In genomic region chr22:23837911-23838685, GRCh38 we compare ENCODE assay signal across 8 cellular contexts. TPM values are rescaled to one million over a fixed set of nuclear protein-coding genes. Genes with fewer than 3 reads are reported as not detected.
A peak's percentile ranks its signal among the peaks of the same experiment; 100 is the strongest.
DNase-seq lines count a peak whose midpoint lies in the region; ATAC-seq and TF ChIP-seq lines count a peak whose summit lies in the region.

No MANE protein-coding gene starts in this region.

- peaks cover 0 to 2% (median 0%) of the 10 kb centered on the region in 7 donors for H3K9me3 Mint-ChIP-seq in CD4-positive, CD25-positive, alpha-beta regulatory T cell
- H3K9me3 Mint-ChIP-seq in stimulated activated naive CD8-positive, alpha-beta T cell treated with anti-CD3 and anti-CD28 coated beads, Interleukin-15, amount 100 ng/mL, for 72 hours, result no peaks in the 10 kb centered on the region

- no peak for ATAC-seq in CD4-positive, CD25-positive, alpha-beta regulatory T cell (ENCODE audit: low read depth in 2 of 2)
- ATAC-seq in GM21515 (IDR thresholded peaks at IDR 0.05; ENCODE audit: unreplicated experiment) (peak; percentile 5), GM18873 (IDR thresholded peaks at IDR 0.05; ENCODE audit: low FRiP score, unreplicated experiment) (no peak), HG03520 (IDR thresholded peaks at IDR 0.05; ENCODE audit: unreplicated experiment) (no peak)
- ATAC-seq in stimulated activated naive CD8-positive, alpha-beta T cell treated with anti-CD3 and anti-CD28 coated beads, Interleukin-15, amount 100 ng/mL, for 72 hours, result no peak

- peaks cover 4% of the 10 kb centered on the region for H3K36me3 Mint-ChIP-seq in CD4-positive, CD25-positive, alpha-beta regulatory T cell

- peaks cover 16% of the 10 kb centered on the region for H3K4me1 ChIP-seq in CD4-positive, CD25-positive, alpha-beta regulatory T cell (ENCODE audit: control insufficient read depth, insufficient read depth, low read length, poor library complexity, severe bottlenecking)
- peaks cover 0 to 61% of the 10 kb centered on the region in 2 donors for H3K4me1 ChIP-seq in right atrium auricular region

- POLR2A ChIA-PET in RWPE1 (lab: Yijun Ruan, JAX; ENCODE audit: low non-redundant PET), result no interaction called here

- no peaks in the 10 kb centered on the region for H3K27me3 ChIP-seq in CD4-positive, CD25-positive, alpha-beta regulatory T cell (ENCODE audit: control insufficient read depth, insufficient read depth, low read length)
- no peaks in the 10 kb centered on the region for H3K27me3 ChIP-seq in right atrium auricular region

- no peaks in the 10 kb centered on the region for H3K9me3 ChIP-seq in CD4-positive, CD25-positive, alpha-beta regulatory T cell (ENCODE audit: control insufficient read depth in 2 of 2, low read length in 2 of 2)
- H3K9me3 ChIP-seq in right atrium auricular region, result no peaks in the 10 kb centered on the region

- peak overlapping the region; percentile 73 to 94 (median 89) for H3K4me3 Mint-ChIP-seq in CD4-positive, CD25-positive, alpha-beta regulatory T cell
- H3K4me3 Mint-ChIP-seq in stimulated activated naive CD8-positive, alpha-beta T cell treated with anti-CD3 and anti-CD28 coated beads, Interleukin-15, amount 100 ng/mL, for 72 hours, result peak overlapping the region; percentile 96 to 97

- peak overlapping the region; percentile 76 to 98 (median 92) for H3K27ac Mint-ChIP-seq in CD4-positive, CD25-positive, alpha-beta regulatory T cell
- H3K27ac Mint-ChIP-seq in stimulated activated naive CD8-positive, alpha-beta T cell treated with anti-CD3 and anti-CD28 coated beads, Interleukin-15, amount 100 ng/mL, for 72 hours, result peak overlapping the region; percentile 91 to 96

- H3K4me3 ChIP-seq in CD4-positive, CD25-positive, alpha-beta regulatory T cell (ENCODE audit: low read depth, low read length), result peak overlapping the region; percentile 26
- H3K4me3 ChIP-seq in right atrium auricular region, result peak overlapping the region in 1 of 2 donors; percentile 48

- peaks cover 14% of the 10 kb centered on the region for H3K36me3 ChIP-seq in CD4-positive, CD25-positive, alpha-beta regulatory T cell (ENCODE audit: control insufficient read depth, insufficient read depth, low read length)
- peaks cover 8% of the 10 kb centered on the region for H3K36me3 ChIP-seq in right atrium auricular region

- DNase-seq in CD4-positive, CD25-positive, alpha-beta regulatory T cell, result peak in 1 of 3 donors; percentile 24
- no peak for DNase-seq in RWPE1 (ENCODE audit: low spot score)
- DNase-seq in right atrium auricular region (ENCODE audit: low spot score), result no peak
- no peak for DNase-seq in stimulated activated naive CD8-positive, alpha-beta T cell treated with anti-CD3 and anti-CD28 coated beads, Interleukin-15, amount 100 ng/mL, for 72 hours
- DNase-seq in anterior cingulate cortex (lab: John Stamatoyannopoulos, UW), result no peak

- no peak for TF ChIP-seq CTCF in RWPE1 (conservative IDR thresholded peaks at IDR 0.05; ENCODE audit: low read depth)
- no peak for TF ChIP-seq CTCF in right atrium auricular region (IDR thresholded peaks at IDR 0.05)

- H3K27ac ChIP-seq in CD4-positive, CD25-positive, alpha-beta regulatory T cell (ENCODE audit: insufficient read depth, low read length, poor library complexity, severe bottlenecking), result peak overlapping the region; percentile 41
- H3K27ac ChIP-seq in RWPE1, result peak overlapping the region; percentile 66
- peak overlapping the region; percentile 88 to 90 for H3K27ac ChIP-seq in right atrium auricular region

- CTCF ChIA-PET in RWPE1 (lab: Yijun Ruan, JAX), result interaction anchor here (1.3 kb wide), 1 partner anchor 12 kb away, joined by 3 read pairs; no protein-coding TSS in a partner anchor

- peaks cover 6% of the 10 kb centered on the region for H3K27me3 Mint-ChIP-seq in CD4-positive, CD25-positive, alpha-beta regulatory T cell
- H3K27me3 Mint-ChIP-seq in stimulated activated naive CD8-positive, alpha-beta T cell treated with anti-CD3 and anti-CD28 coated beads, Interleukin-15, amount 100 ng/mL, for 72 hours, result peaks cover 7% of the 10 kb centered on the region

- H3K4me1 Mint-ChIP-seq in CD4-positive, CD25-positive, alpha-beta regulatory T cell, result peaks cover 0 to 21% (median 8%) of the 10 kb centered on the region in 4 donors
- peaks cover 28% of the 10 kb centered on the region for H3K4me1 Mint-ChIP-seq in stimulated activated naive CD8-positive, alpha-beta T cell treated with anti-CD3 and anti-CD28 coated beads, Interleukin-15, amount 100 ng/mL, for 72 hours

RNA-seq across cellular contexts. Expression of gene DERL3, which starts 0.7 kb away (rescaled TPM):
- 1.0 TPM for total RNA-seq in CD4-positive, CD25-positive, alpha-beta regulatory T cell
- polyA plus RNA-seq in CD4-positive, CD25-positive, alpha-beta regulatory T cell, result under 1 TPM in 1 of 4 donors, not detected in 3; 0.53 TPM
- total RNA-seq in right atrium auricular region, result 10 to 100 TPM in 1 of 2 donors, 1 to 10 TPM in 1; 4.0 to 10.6 TPM

RNA-seq across cellular contexts. Expression of gene SLC2A11, which starts 19.6 kb away (rescaled TPM):
- 8.6 TPM for total RNA-seq in CD4-positive, CD25-positive, alpha-beta regulatory T cell
- polyA plus RNA-seq in CD4-positive, CD25-positive, alpha-beta regulatory T cell, result 1 to 10 TPM; 2.5 to 4.6 (median 4.1) TPM
- total RNA-seq in right atrium auricular region, result 10 to 100 TPM; 10.6 to 15.5 TPM

RNA-seq across cellular contexts. Expression of gene SMARCB1, which starts 51.3 kb away (rescaled TPM):
- 58.4 TPM for total RNA-seq in CD4-positive, CD25-positive, alpha-beta regulatory T cell
- polyA plus RNA-seq in CD4-positive, CD25-positive, alpha-beta regulatory T cell, result 10 to 100 TPM; 28.3 to 30.8 (median 29.7) TPM
- total RNA-seq in right atrium auricular region, result 10 to 100 TPM; 41.4 to 45.9 TPM

RNA-seq across cellular contexts. Expression of gene MIF, which starts 56.1 kb away (rescaled TPM):
- total RNA-seq in CD4-positive, CD25-positive, alpha-beta regulatory T cell, result 202 TPM
- polyA plus RNA-seq in CD4-positive, CD25-positive, alpha-beta regulatory T cell, result 1,000 to 10,000 TPM; 1,100 to 1,384 (median 1,231) TPM
- total RNA-seq in right atrium auricular region, result 100 to 1,000 TPM; 176 to 273 TPM
